ENCODE assay signal across 9 cellular contexts in the genomic region with DNA sequence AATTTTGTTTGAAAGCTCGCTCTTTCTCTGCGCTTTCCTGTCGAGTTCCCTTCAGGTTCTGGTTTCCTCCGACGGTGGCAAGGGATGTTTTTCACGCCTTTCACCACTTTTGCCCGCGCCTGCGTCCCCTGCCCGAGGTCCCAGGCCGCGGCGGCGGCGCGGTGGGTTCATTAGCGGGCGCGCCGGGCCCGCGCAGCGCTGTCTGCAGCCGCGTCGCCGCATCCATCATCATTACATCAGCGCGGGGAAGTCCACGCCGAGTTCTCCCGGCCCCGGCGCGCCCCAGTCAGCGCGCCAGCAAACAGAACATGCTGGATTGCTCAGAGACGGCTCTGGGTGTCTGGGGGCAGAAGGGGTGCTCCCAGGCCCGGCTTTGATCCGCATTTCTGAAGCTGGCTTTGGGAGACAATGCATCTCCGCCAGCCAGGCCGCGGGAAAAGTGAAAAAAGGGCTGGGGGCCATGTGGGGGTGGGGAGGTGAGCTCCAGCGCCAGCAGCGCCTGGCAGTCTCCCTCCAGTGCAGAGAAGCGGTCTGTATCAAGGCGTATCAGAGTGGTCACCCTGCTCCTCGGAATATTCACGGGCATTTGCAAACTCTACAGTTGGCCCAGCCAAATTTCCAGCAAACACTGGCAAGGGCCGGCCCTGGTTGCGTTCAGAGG. TPM values are rescaled to one million over a fixed set of nuclear protein-coding genes. Genes with fewer than 3 reads are reported as not detected.
DNase-seq lines count a peak whose midpoint lies in the region; ATAC-seq, FAIRE-seq and TF ChIP-seq lines count a peak whose summit lies in the region.
"Had no signal": no experiment of that assay in that cellular context is flagged by ENCODE, and none has a peak within 500 bp of the region (broad histone marks: within the 10 kb centered on the region; RNA-seq: fewer than 3 reads in every experiment).

No MANE protein-coding gene starts in this region.

- RAD21 ChIA-PET in GM12878 (lab: Charles Lee; ENCODE audit: unreplicated experiment): no interaction called here

- no TSS peak for BruUV-seq in GM12878 (replicated peaks; lab: Mats Ljungman, UMichigan)

- CTCF ChIA-PET in activated naive CD4-positive, alpha-beta T cell treated with anti-CD3 and anti-CD28 coated beads, Interleukin-2, amount 10 ng/mL, durations not matched to agents 7 days and 5 days (lab: Charles Lee): no interaction called here
- CTCF ChIA-PET in GM12878 (lab: Yijun Ruan, JAX): no interaction called here

- H3K4me3 Mint-ChIP-seq in activated naive CD4-positive, alpha-beta T cell treated with anti-CD3 and anti-CD28 coated beads, Interleukin-2, amount 10 ng/mL, durations not matched to agents 7 days and 5 days: peak overlapping the region; percentile 8

- H3K4me3 ChIP-seq in GM12878 (no peak overlapping the region), upper lobe of left lung (peak overlapping the region; percentile 22 to 34 (median 32))

- no peaks in the 10 kb centered on the region for H3K79me2 ChIP-seq in GM12878 (ENCODE audit: control insufficient read depth, insufficient read depth, low read length)

- peaks cover 43% of the 10 kb centered on the region for H3K27me3 Mint-ChIP-seq in activated naive CD4-positive, alpha-beta T cell treated with anti-CD3 and anti-CD28 coated beads, Interleukin-2, amount 10 ng/mL, durations not matched to agents 7 days and 5 days

- SMC1A ChIA-PET in GM12878 (lab: Charles Lee; ENCODE audit: uncharacterized antibody, unreplicated experiment): no interaction called here

- peak overlapping the region; percentile 7; the same call in 1 of the 2 replicates for H3K4me2 ChIP-seq in GM12878 (ENCODE audit: control insufficient read depth, insufficient read depth)

- intact Hi-C loops in GM12878 (cut with micrococcal nuclease; ENCODE audit: unreplicated experiment): no loop called here

- no peaks in the 10 kb centered on the region for H3K9me3 ChIP-seq in GM12878 (replicated peaks; ENCODE audit: control insufficient read depth, insufficient read depth, low read length)
- H3K9me3 ChIP-seq in upper lobe of left lung: no peaks in the 10 kb centered on the region

- FAIRE-seq in GM12878 (lab: Jason Lieb, UNC) (no peak), D721Med (lab: Jason Lieb, UNC) (no peak)
- FAIRE-seq: islet of Langerhans had no signal

- no peak overlapping the region for H3K9ac ChIP-seq in GM12878 (ENCODE audit: control insufficient read depth, insufficient read depth, low read length)

- no peak for TF ChIP-seq RAD21 in GM12878 (IDR thresholded peaks at IDR 0.05; ENCODE audit: insufficient read depth, low read depth, low read length)

- 26% methylated on average over 43 of the region's 51 CpGs for WGBS in GM12878 (ENCODE audit: insufficient coverage, insufficient replicate concordance, low lambda C conversion rate, missing lambda C conversion rate)
- 28 to 34% methylated on average over 40 to 43 of the region's 51 CpGs for WGBS in upper lobe of left lung, 2 donors

- H3K27ac Mint-ChIP-seq in activated naive CD4-positive, alpha-beta T cell treated with anti-CD3 and anti-CD28 coated beads, Interleukin-2, amount 10 ng/mL, durations not matched to agents 7 days and 5 days: no peak overlapping the region

- no peaks in the 10 kb centered on the region for H3K9me3 Mint-ChIP-seq in activated naive CD4-positive, alpha-beta T cell treated with anti-CD3 and anti-CD28 coated beads, Interleukin-2, amount 10 ng/mL, durations not matched to agents 7 days and 5 days

- no peaks in the 10 kb centered on the region for H3K4me1 ChIP-seq in GM12878 (ENCODE audit: control insufficient read depth, insufficient read depth, low read length)
- peaks cover 0 to 19% (median 9%) of the 10 kb centered on the region in 4 donors for H3K4me1 ChIP-seq in upper lobe of left lung

- ATAC-seq in GM12878: peak; percentile 37; the same call in 2 of the 3 replicates
- ATAC-seq in upper lobe of left lung (ENCODE audit: low FRiP score in 2 of 2): peak; percentile 34 to 94

- DNase-seq in activated naive CD4-positive, alpha-beta T cell treated with anti-CD3 and anti-CD28 coated beads, Interleukin-2, amount 10 ng/mL, durations not matched to agents 7 days and 5 days: no peak
- DNase-seq in activated naive CD4-positive, alpha-beta T cell treated with anti-CD3 and anti-CD28 coated beads, Interleukin-2, amount 50 U/mL, for 16 hours: no peak
- DNase-seq in GM12878 (ENCODE audit: low read depth, low spot score): no peak
- DNase-seq in left kidney (ENCODE audit: low read depth, low spot score): peak; percentile 73
- peak; percentile 36 to 89 for DNase-seq in upper lobe of left lung
- DNase-seq in D721Med (ENCODE audit: insufficient read length, low spot score): no peak
- DNase-seq in stimulated activated CD4-positive, alpha-beta T cell treated with anti-CD3 and anti-CD28 coated beads, Interleukin-2, amount 100 ng/mL, for 48 hours: no peak
- DNase-seq in GM19238 (ENCODE audit: insufficient read length, low spot score): no peak

- no peak for TF ChIP-seq EP300 in GM12878 (IDR thresholded peaks at IDR 0.05; ENCODE audit: borderline replicate concordance in 1 of 2, control insufficient read depth in 1 of 2, low read depth in 2 of 2, low read length in 2 of 2)
- no peak for TF ChIP-seq EP300 in upper lobe of left lung (IDR thresholded peaks at IDR 0.05)

- no peaks in the 10 kb centered on the region for H3K36me3 Mint-ChIP-seq in activated naive CD4-positive, alpha-beta T cell treated with anti-CD3 and anti-CD28 coated beads, Interleukin-2, amount 10 ng/mL, durations not matched to agents 7 days and 5 days

- peaks cover 0 to 7% of the 10 kb centered on the region in 2 experiments; a peak in 3 of 4 replicates for H3K27me3 ChIP-seq in GM12878 (replicated peaks in 1 of 2; ENCODE audit: control insufficient read depth in 2 of 2, insufficient read depth in 2 of 2, low read length in 1 of 2)
- H3K27me3 ChIP-seq in upper lobe of left lung: peaks cover 0 to 7% (median 0%) of the 10 kb centered on the region in 4 donors

- H3K27ac ChIP-seq in GM12878 (ENCODE audit: control insufficient read depth, insufficient read depth): no peak overlapping the region
- H3K27ac ChIP-seq in upper lobe of left lung: peak overlapping the region in 1 of 4 donors; percentile 10

- H3K36me3 ChIP-seq in GM12878 (ENCODE audit: control insufficient read depth in 2 of 2, insufficient read depth in 2 of 2, low read length in 1 of 2) (no peaks in the 10 kb centered on the region), upper lobe of left lung (no peaks in the 10 kb centered on the region)

- POLR2A ChIA-PET in GM12878 (lab: Charles Lee): no interaction called here

- H3K4me1 Mint-ChIP-seq in activated naive CD4-positive, alpha-beta T cell treated with anti-CD3 and anti-CD28 coated beads, Interleukin-2, amount 10 ng/mL, durations not matched to agents 7 days and 5 days: peaks cover 2% of the 10 kb centered on the region

- no peaks in the 10 kb centered on the region for H4K20me1 ChIP-seq in GM12878 (ENCODE audit: control insufficient read depth, insufficient read depth)

- H2AFZ ChIP-seq in GM12878 (ENCODE audit: control insufficient read depth, low read depth, low read length): no peak overlapping the region

- TF ChIP-seq POLR2A in GM12878 (IDR thresholded peaks at IDR 0.05; ENCODE audit: low read depth, low read length) (no peak), upper lobe of left lung (IDR thresholded peaks at IDR 0.05) (no peak)

- in situ Hi-C loops in GM12878 (cut with MboI): no loop called here

- TF ChIP-seq CTCF in GM12878 (IDR thresholded peaks at IDR 0.05 in 2 of 3, conservative IDR thresholded peaks at IDR 0.05 in 1 of 3; ENCODE audit: control insufficient read depth in 2 of 3, extremely low read depth in 1 of 3, insufficient read depth in 1 of 3, low read depth in 3 of 3, low read length in 3 of 3) (no peak), upper lobe of left lung (IDR thresholded peaks at IDR 0.05) (no peak), D721Med (IDR thresholded peaks at IDR 0.05; ENCODE audit: insufficient read depth, missing control alignments) (no peak)

TF ChIP-seq in GM12878, 131 proteins besides CTCF, POLR2A, EP300 and RAD21 (continues in another document):
- TF ChIP-seq SREBF2 (IDR thresholded peaks at IDR 0.05; ENCODE audit: low read length) (no peak), PAX8 (IDR thresholded peaks at IDR 0.05) (no peak), SP1 (IDR thresholded peaks at IDR 0.05; ENCODE audit: low read depth, low read length) (no peak), SREBF1 (IDR thresholded peaks at IDR 0.05; ENCODE audit: low read length) (no peak), SIN3A (IDR thresholded peaks at IDR 0.05; ENCODE audit: low read depth, low read length) (no peak), SPI1 (IDR thresholded peaks at IDR 0.05; ENCODE audit: borderline replicate concordance, insufficient read depth, low read depth, low read length) (no peak), RELA (IDR thresholded peaks at IDR 0.05; ENCODE audit: borderline replicate concordance, partially characterized antibody) (no peak), EZH2 (IDR thresholded peaks at IDR 0.05; ENCODE audit: borderline replicate concordance, control insufficient read depth, low read depth, low read length) (no peak)

RNA-seq across cellular contexts. Expression of a gene that starts 8.9 kb away (rescaled TPM):
- total RNA-seq in GM12878 (2013; cell fraction: nucleolus; rRNA removed): not detected in 2 replicates
- total RNA-seq in GM12878 (2014; rRNA removed): not detected in 2 replicates
- total RNA-seq in GM12878 (2014; rRNA removed; fragmentation: Illumina TruSeq; extraction: Trizol): not detected in 2 replicates
- not detected in 2 replicates for total RNA-seq in GM12878 (2021)
- polyA plus RNA-seq in GM12878 (2011; ENCODE audit: low read depth): not detected
- not detected in 2 replicates for polyA plus RNA-seq in GM12878 (2011; rRNA removed)
- not detected in 2 replicates for polyA plus RNA-seq in GM12878 (2011; cell fraction: cytosol; rRNA removed)
- polyA plus RNA-seq in GM12878 (2011; cell fraction: nucleus; rRNA removed): 0.03 TPM in 1 of 2 replicates, not detected in the other
- polyA plus RNA-seq in GM12878 (2012): not detected in 2 replicates
- polyA plus RNA-seq in GM12878 (2014; fragmentation: Illumina TruSeq; extraction: Trizol): 0.01 and 0.03 TPM in 2 replicates
- polyA plus RNA-seq in GM12878 (2014; fragmentation: Nextera tagmentation; extraction: Ambion mirVana): not detected
- not detected in 2 replicates for polyA plus RNA-seq in GM12878 (2014; rRNA removed)
- under 1 TPM in 1 of 2 experiments, not detected in 1; 0.01 TPM for polyA plus RNA-seq in GM12878 (2016; fragmentation: Nextera tagmentation; extraction: Ambion mirVana)
- not detected in 2 replicates for polyA minus RNA-seq in GM12878 (2011; rRNA and poly(A)+ RNA removed)
- polyA minus RNA-seq in GM12878 (2011; cell fraction: cytosol; rRNA and poly(A)+ RNA removed): not detected in 2 replicates
- polyA minus RNA-seq in GM12878 (2011; cell fraction: nucleus; rRNA and poly(A)+ RNA removed): not detected in 2 replicates
- 10 to 100 TPM in 5 of 6 donors, 1 to 10 TPM in 1; 5.2 to 19.4 (median 14.9) TPM for total RNA-seq in upper lobe of left lung

Comparison
In these comparisons a context has a peak if more than half of its experiments do, and no peak if none do; other contexts are left out.
1. DNase-seq: peak in left kidney (single experiment) and upper lobe of left lung (2 of 2); none in activated naive CD4-positive, alpha-beta T cell treated with anti-CD3 and anti-CD28 coated beads, Interleukin-2, amount 10 ng/mL, durations not matched to agents 7 days and 5 days (single experiment), activated naive CD4-positive, alpha-beta T cell treated with anti-CD3 and anti-CD28 coated beads, Interleukin-2, amount 50 U/mL, for 16 hours (single experiment), GM12878 (single experiment), D721Med (single experiment), stimulated activated CD4-positive, alpha-beta T cell treated with anti-CD3 and anti-CD28 coated beads, Interleukin-2, amount 100 ng/mL, for 48 hours (0 of 2) and GM19238 (single experiment).
2. RNA of a gene that starts 8.9 kb away (total RNA-seq): 5.2 to 19.4 TPM in upper lobe of left lung; not detected in GM12878; every median in the first group is over 4 times any median in the second.